Comparison of ENCODE assay signal across 8 cellular contexts in the genomic region with DNA sequence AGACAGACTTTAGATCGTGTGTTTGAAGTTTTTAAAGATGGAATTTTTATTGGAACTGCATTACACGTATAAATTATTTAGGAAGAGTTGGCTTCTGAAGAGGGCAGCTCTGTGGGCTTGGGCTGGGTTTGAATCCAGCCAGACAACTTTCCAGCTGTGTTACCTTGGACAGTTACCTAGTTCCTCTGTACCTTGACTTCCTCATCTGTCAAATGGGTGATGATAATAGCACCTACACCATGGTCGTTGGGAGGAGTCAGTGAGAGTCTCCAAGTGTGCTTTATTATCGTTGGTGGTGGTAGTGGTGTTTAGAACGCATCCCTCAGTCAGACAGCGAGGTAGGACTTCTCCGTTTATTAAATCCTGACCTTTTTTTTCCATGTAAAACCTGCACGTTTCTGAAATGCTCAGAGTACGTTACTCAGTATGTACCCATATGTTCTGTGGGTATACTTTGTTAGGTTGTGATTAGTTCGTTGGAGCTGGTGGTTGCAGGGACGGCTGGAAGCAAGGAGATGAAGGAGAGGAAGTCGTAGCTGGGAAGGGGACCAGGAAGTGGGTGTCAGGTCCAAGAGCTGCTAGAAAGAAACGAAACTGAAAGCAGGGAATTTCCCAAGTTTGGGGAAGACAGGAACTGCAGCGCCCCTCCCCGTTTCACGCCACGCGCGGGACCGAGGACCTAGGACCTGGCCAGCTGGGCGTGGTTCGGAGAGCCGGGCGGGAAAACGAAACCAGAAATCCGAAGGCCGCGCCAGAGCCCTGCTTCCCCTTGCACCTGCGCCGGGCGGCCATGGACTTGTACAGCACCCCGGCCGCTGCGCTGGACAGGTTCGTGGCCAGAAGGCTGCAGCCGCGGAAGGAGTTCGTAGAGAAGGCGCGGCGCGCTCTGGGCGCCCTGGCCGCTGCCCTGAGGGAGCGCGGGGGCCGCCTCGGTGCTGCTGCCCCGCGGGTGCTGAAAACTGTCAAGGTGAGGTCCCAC. TPM values are rescaled to one million over a fixed set of nuclear protein-coding genes. Genes with fewer than 3 reads are reported as not detected.
DNase-seq lines count a peak whose midpoint lies in the region; ATAC-seq, FAIRE-seq and TF ChIP-seq lines count a peak whose summit lies in the region.

Gene OAS3 (plus strand): TSS at position 734 of the 979 bp plus-strand sequence. CDS start 57 bp downstream, at position 791.

- peak within 1 kb of the TSS; percentile 64 for H3K4me3 ChIP-seq in MM.1S (ENCODE audit: low read length)
- peak within 1 kb of the TSS; percentile 51 for H3K4me3 ChIP-seq in bronchial epithelial cell (ENCODE audit: low read depth, low read length)
- peak within 1 kb of the TSS; percentile 59 for H3K4me3 ChIP-seq in smooth muscle cell

- H2AFZ ChIP-seq in MM.1S (ENCODE audit: low read length) (peak within 1 kb of the TSS; percentile 58), smooth muscle cell (ENCODE audit: low read depth) (peak within 1 kb of the TSS; percentile 71)

- peaks cover 7% of the 10 kb centered on the region; the same call in 1 of the 2 replicates for H3F3A ChIP-seq in MM.1S (ENCODE audit: insufficient read depth, low read length)
- no peaks in the 10 kb centered on the region for H3F3A ChIP-seq in smooth muscle cell (ENCODE audit: low read depth)

- H3K27ac ChIP-seq in MM.1S (ENCODE audit: low read length): peak within 1 kb of the TSS; percentile 10; the same call in 1 of the 2 replicates
- peak within 1 kb of the TSS; percentile 87 for H3K27ac ChIP-seq in VCaP
- H3K27ac ChIP-seq in smooth muscle cell (ENCODE audit: low read depth): no peak within 1 kb of the TSS

- no peaks in the 10 kb centered on the region for H3K9me2 ChIP-seq in MM.1S (replicated peaks; ENCODE audit: insufficient read depth, low read length)

- FAIRE-seq in bronchial epithelial cell (lab: Jason Lieb, UNC): peak; percentile 83

- H4K20me1 ChIP-seq in MM.1S (ENCODE audit: insufficient read depth, low read length) (no peaks in the 10 kb centered on the region), smooth muscle cell (ENCODE audit: low read depth) (no peaks in the 10 kb centered on the region)

- H3K9ac ChIP-seq in MM.1S (ENCODE audit: low read length) (peak within 1 kb of the TSS; percentile 51), smooth muscle cell (ENCODE audit: low read depth) (peak within 1 kb of the TSS; percentile 3)

- ATAC-seq in GM18909 (IDR thresholded peaks at IDR 0.05; ENCODE audit: poor library complexity, unreplicated experiment) (peak; percentile 46), HG03196 (IDR thresholded peaks at IDR 0.05; ENCODE audit: unreplicated experiment) (no peak)

- TF ChIP-seq CTCF in MM.1S (IDR thresholded peaks at IDR 0.05; ENCODE audit: low read length) (no peak), VCaP (conservative IDR thresholded peaks at IDR 0.05) (0 out of 2 replicates have a peak, but pooled peaks have one; percentile 6), bronchial epithelial cell (IDR thresholded peaks at IDR 0.05; ENCODE audit: insufficient read depth, low read length, severe bottlenecking) (no peak), smooth muscle cell (IDR thresholded peaks at IDR 0.05; ENCODE audit: borderline replicate concordance, insufficient read depth, poor library complexity, severe bottlenecking) (no peak)

- DNase-seq in AG08395 (ENCODE audit: low spot score): peak; percentile 62
- no peak for DNase-seq in MM.1S
- peak; percentile 38 for DNase-seq in bronchial epithelial cell (ENCODE audit: low read depth)
- peak; percentile 40 for DNase-seq in iPS-NIHi7 (ENCODE audit: extremely low spot score)
- DNase-seq in smooth muscle cell (lab: John Stamatoyannopoulos, UW; ENCODE audit: unreplicated experiment): peak; percentile 5

- H3K36me3 ChIP-seq in MM.1S (replicated peaks; ENCODE audit: insufficient read depth, low read length) (no peaks in the 10 kb centered on the region), bronchial epithelial cell (ENCODE audit: control insufficient read depth, insufficient read depth, low read length) (no peaks in the 10 kb centered on the region), smooth muscle cell (ENCODE audit: low read depth) (no peaks in the 10 kb centered on the region)

- WGBS in smooth muscle cell (ENCODE audit: low lambda C conversion rate): 25% methylated on average over 50 of the region's 50 CpGs

- H3K79me2 ChIP-seq in MM.1S (ENCODE audit: low read length): no peaks in the 10 kb centered on the region
- no peaks in the 10 kb centered on the region for H3K79me2 ChIP-seq in smooth muscle cell (ENCODE audit: low read depth)

- peak within 1 kb of the TSS; percentile 87 for H3K4me2 ChIP-seq in MM.1S (ENCODE audit: low read depth, low read length)
- peak within 1 kb of the TSS; percentile 81 for H3K4me2 ChIP-seq in smooth muscle cell

- no peaks in the 10 kb centered on the region for H3K9me3 ChIP-seq in MM.1S (replicated peaks; ENCODE audit: insufficient read depth, low read length)
- H3K9me3 ChIP-seq in smooth muscle cell (replicated peaks; ENCODE audit: low read depth): no peaks in the 10 kb centered on the region

- H3K4me1 ChIP-seq in MM.1S (ENCODE audit: low read length): peaks cover 8% of the 10 kb centered on the region; the same call in 1 of the 2 replicates
- no peaks in the 10 kb centered on the region for H3K4me1 ChIP-seq in smooth muscle cell (ENCODE audit: low read depth)

- no peaks in the 10 kb centered on the region for H3K27me3 ChIP-seq in MM.1S (replicated peaks; ENCODE audit: insufficient read depth, low read length)
- H3K27me3 ChIP-seq in bronchial epithelial cell (ENCODE audit: control insufficient read depth, insufficient read depth, low read length): no peaks in the 10 kb centered on the region
- H3K27me3 ChIP-seq in smooth muscle cell (ENCODE audit: low read depth): peaks cover 35% of the 10 kb centered on the region

RNA-seq across cellular contexts. Expression of gene OAS3, which starts in this region (rescaled TPM):
- 1.3 TPM in 2 replicates for total RNA-seq in bronchial epithelial cell
- 0.13 and 1.1 TPM in 2 replicates for total RNA-seq in smooth muscle cell
- polyA plus RNA-seq in smooth muscle cell: 1.9 TPM in 1 of 2 replicates, not detected in the other
